22 cellular contexts compared by ENCODE assay signal in the genomic region with DNA sequence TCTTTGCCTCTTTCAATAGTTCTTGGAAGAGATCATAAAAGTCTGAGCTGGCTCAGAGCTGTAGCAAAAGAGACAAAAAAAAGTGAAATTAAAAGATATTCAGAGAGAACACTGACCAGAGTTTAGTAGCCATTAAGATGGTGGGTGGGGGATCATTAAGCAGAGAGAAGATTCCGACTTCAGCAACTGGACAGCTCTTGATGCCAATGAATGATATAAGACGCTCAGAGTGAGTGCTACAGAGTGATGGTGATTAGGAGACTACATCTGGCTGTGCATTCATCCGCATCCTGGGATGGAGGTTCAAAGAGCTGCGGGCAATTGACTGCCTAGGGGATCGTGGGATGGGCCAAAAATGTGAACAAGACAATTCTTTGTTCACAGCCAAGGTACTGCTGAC.
A peak's percentile ranks its signal among the peaks of the same experiment; 100 is the strongest.
DNase-seq lines count a peak whose midpoint lies in the region; ATAC-seq and TF ChIP-seq lines count a peak whose summit lies in the region.
"Had no signal": no experiment of that assay in that cellular context is flagged by ENCODE, and none has a peak within 500 bp of the region (broad histone marks: within the 10 kb centered on the region; RNA-seq: fewer than 3 reads in every experiment).

No MANE protein-coding gene starts in this region.

- H3K4me2 ChIP-seq in GM23338, result no peak overlapping the region
- H3K4me2 ChIP-seq: BLaER1 had no signal

- H3K27ac Mint-ChIP-seq in GM23338 (no peak overlapping the region), nephron progenitor cell (peak overlapping the region; percentile 21), CD14-positive monocyte (no peak overlapping the region)
- H3K27ac Mint-ChIP-seq: CD4-positive, alpha-beta memory T cell; IgD-negative memory B cell had no signal

- DNase-seq in GM23338 (ENCODE audit: low spot score) (no peak), NCI-H524 (lab: John Stamatoyannopoulos, UW) (peak; percentile 62 to 81), epithelial cell of esophagus (ENCODE audit: low read depth) (peak; percentile 2), nephron progenitor cell (peak; percentile 13), CD14-positive monocyte (ENCODE audit: low spot score) (no peak), NCI-H446 (lab: John Stamatoyannopoulos, UW) (no peak)
- no peak for DNase-seq in activated CD8-positive, alpha-beta memory T cell treated with anti-CD3 and anti-CD28 coated beads, Interleukin-2, amount 50 U/mL, for 48 hours
- DNase-seq: Caco-2; CD4-positive, alpha-beta memory T cell; DMS153; Kasumi-1; NCI-H1417 treated with DMSO at 0.1 percent for 48 hours; NCI-H187 treated with DMSO at 0.1 percent for 48 hours; NCI-H2107; NCI-H510A; NCI-H774; RPMI8226; SHP77 had no signal

- no peak overlapping the region for H2AFZ ChIP-seq in GM23338

- no peaks in the 10 kb centered on the region for H3F3A ChIP-seq in GM23338 (replicated peaks; ENCODE audit: low read depth)

- no peak overlapping the region for H3K4me3 ChIP-seq in GM23338
- no peak overlapping the region for H3K4me3 ChIP-seq in epithelial cell of esophagus (ENCODE audit: low read length)
- H3K4me3 ChIP-seq: BLaER1, SK-N-MC had no signal

- no peaks in the 10 kb centered on the region for H3K36me3 ChIP-seq in GM23338 (ENCODE audit: insufficient read depth)
- H3K36me3 ChIP-seq: BLaER1 had no signal

- intact Hi-C loops in CD14-positive monocyte (cut with micrococcal nuclease), result no loop called here

- no peak overlapping the region for H3K4me3 Mint-ChIP-seq in GM23338
- H3K4me3 Mint-ChIP-seq in nephron progenitor cell, result no peak overlapping the region
- no peak overlapping the region for H3K4me3 Mint-ChIP-seq in CD14-positive monocyte
- H3K4me3 Mint-ChIP-seq: CD4-positive, alpha-beta memory T cell; IgD-negative memory B cell had no signal

- H3K4me1 Mint-ChIP-seq in GM23338, result peaks cover 3% of the 10 kb centered on the region; the same call in 1 of the 3 replicates
- H3K4me1 Mint-ChIP-seq in nephron progenitor cell, result no peaks in the 10 kb centered on the region
- H3K4me1 Mint-ChIP-seq in CD14-positive monocyte, result no peaks in the 10 kb centered on the region
- H3K4me1 Mint-ChIP-seq: IgD-negative memory B cell had no signal

- no peaks in the 10 kb centered on the region for H3K27me3 ChIP-seq in GM23338 (ENCODE audit: insufficient read depth)
- H3K27me3 ChIP-seq: BLaER1 had no signal

- no peaks in the 10 kb centered on the region for H3K27me3 Mint-ChIP-seq in GM23338 (ENCODE audit: insufficient read depth, low read depth, poor library complexity)
- peaks cover 6% of the 10 kb centered on the region for H3K27me3 Mint-ChIP-seq in nephron progenitor cell (ENCODE audit: low read depth, poor library complexity)
- H3K27me3 Mint-ChIP-seq in CD14-positive monocyte (ENCODE audit: low read depth in 3 of 3), result peaks cover 0 to 1% (median 0%) of the 10 kb centered on the region in 3 donors
- H3K27me3 Mint-ChIP-seq: CD4-positive, alpha-beta memory T cell; IgD-negative memory B cell had no signal

- no peaks in the 10 kb centered on the region for H3K79me2 ChIP-seq in GM23338 (replicated peaks; ENCODE audit: insufficient read depth)

- H3K9me3 Mint-ChIP-seq in GM23338, result no peaks in the 10 kb centered on the region
- no peaks in the 10 kb centered on the region for H3K9me3 Mint-ChIP-seq in nephron progenitor cell
- H3K9me3 Mint-ChIP-seq in CD14-positive monocyte, result peaks cover 0 to 11% (median 4%) of the 10 kb centered on the region in 7 donors

- no peak for ATAC-seq in GM23338
- ATAC-seq: HCT116 had no signal

- no peaks in the 10 kb centered on the region for H4K20me1 ChIP-seq in GM23338 (replicated peaks; ENCODE audit: insufficient read depth)
- H4K20me1 ChIP-seq: BLaER1 had no signal

- H3K36me3 Mint-ChIP-seq in GM23338 (ENCODE audit: low read depth) (no peaks in the 10 kb centered on the region), nephron progenitor cell (ENCODE audit: low read depth) (no peaks in the 10 kb centered on the region), CD14-positive monocyte (no peaks in the 10 kb centered on the region)
- H3K36me3 Mint-ChIP-seq: CD4-positive, alpha-beta memory T cell; IgD-negative memory B cell had no signal

- TF ChIP-seq CTCF in GM23338 (conservative IDR thresholded peaks at IDR 0.05; ENCODE audit: low read depth in 2 of 2), result no peak
- no peak for TF ChIP-seq CTCF in epithelial cell of esophagus (IDR thresholded peaks at IDR 0.05; ENCODE audit: insufficient read depth, low read depth, low read length, missing control alignments)
- TF ChIP-seq CTCF in nephron progenitor cell (IDR thresholded peaks at IDR 0.05), result no peak
- TF ChIP-seq CTCF in CD14-positive monocyte (IDR thresholded peaks at IDR 0.05), result no peak

- no peaks in the 10 kb centered on the region for H3K9me2 ChIP-seq in GM23338 (ENCODE audit: insufficient read depth)

- H3K4me1 ChIP-seq in GM23338 (ENCODE audit: insufficient read depth), result no peaks in the 10 kb centered on the region
- H3K4me1 ChIP-seq: BLaER1, Caco-2 had no signal

- H3K27ac ChIP-seq in GM23338 (ENCODE audit: low read depth), result no peak overlapping the region
- H3K27ac ChIP-seq: BLaER1, SK-N-MC had no signal

TF ChIP-seq in GM23338, 12 proteins besides CTCF, POLR2A, EP300 and RAD21:
- TF ChIP-seq POLR2AphosphoS5 (IDR thresholded peaks at IDR 0.05; ENCODE audit: low read depth), result no peak
- peak; percentile 67 for TF ChIP-seq REST (IDR thresholded peaks at IDR 0.05; ENCODE audit: unreplicated experiment)

Comparison
In these comparisons a context has a peak if more than half of its experiments do, and no peak if none do; other contexts are left out.
1. DNase-seq: peak in NCI-H524 (2 of 2), epithelial cell of esophagus (single experiment) and nephron progenitor cell (single experiment); none in GM23338 (single experiment), activated CD8-positive, alpha-beta memory T cell treated with anti-CD3 and anti-CD28 coated beads, Interleukin-2, amount 50 U/mL, for 48 hours (single experiment), CD14-positive monocyte (single experiment) and NCI-H446 (0 of 2).